Comparison of ENCODE assay signal across 8 cellular contexts in genomic region chr7:12403287-12404181, GRCh38. TPM values are rescaled to one million over a fixed set of nuclear protein-coding genes. Genes with fewer than 3 reads are reported as not detected.
DNase-seq lines count a peak whose midpoint lies in the region; ATAC-seq and TF ChIP-seq lines count a peak whose summit lies in the region.

VWDE (minus strand) TSS chr7:12403865; CDS start chr7:12403716, 149 bp downstream.

- H2AFZ ChIP-seq in neural progenitor cell (replicated peaks), result peak within 1 kb of the TSS; percentile 95

- H3K27me3 Mint-ChIP-seq in activated CD8-positive, alpha-beta memory T cell treated with anti-CD3 and anti-CD28 coated beads, Interleukin-2, amount 10 ng/mL, durations not matched to agents 7 days and 5 days, result peaks cover 30% of the 10 kb centered on the region
- H3K27me3 Mint-ChIP-seq in neural progenitor cell (ENCODE audit: insufficient read depth, low read depth), result peaks cover 12% of the 10 kb centered on the region

- peaks cover 23% of the 10 kb centered on the region for H3K4me1 Mint-ChIP-seq in activated CD8-positive, alpha-beta memory T cell treated with anti-CD3 and anti-CD28 coated beads, Interleukin-2, amount 10 ng/mL, durations not matched to agents 7 days and 5 days
- H3K4me1 Mint-ChIP-seq in neural progenitor cell, result peaks cover 6% of the 10 kb centered on the region

- 1% methylated on average over 54 of the region's 54 CpGs for WGBS in esophagus, 2 donors
- WGBS in thyroid gland, 2 donors, result 1% methylated on average over 25 to 54 of the region's 54 CpGs

- no peak within 1 kb of the TSS for H3K9ac ChIP-seq in neural progenitor cell

- H3K27me3 ChIP-seq in esophagus (ENCODE audit: control insufficient read depth in 1 of 2, insufficient read depth in 2 of 2, low read length in 2 of 2), result no peaks in the 10 kb centered on the region
- peaks cover 23% of the 10 kb centered on the region for H3K27me3 ChIP-seq in neural progenitor cell
- H3K27me3 ChIP-seq in thyroid gland, result no peaks in the 10 kb centered on the region

- H3K36me3 ChIP-seq in esophagus (ENCODE audit: control insufficient read depth in 2 of 2, insufficient read depth in 2 of 2, low read length in 1 of 2) (no peaks in the 10 kb centered on the region), neural progenitor cell (no peaks in the 10 kb centered on the region), thyroid gland (no peaks in the 10 kb centered on the region)

- peaks cover 2 to 6% of the 10 kb centered on the region in 2 donors for H3K4me1 ChIP-seq in esophagus (ENCODE audit: control insufficient read depth in 2 of 2, insufficient read depth in 2 of 2, low read length in 1 of 2)
- H3K4me1 ChIP-seq in neural progenitor cell, result peaks cover 4% of the 10 kb centered on the region
- no peaks in the 10 kb centered on the region for H3K4me1 ChIP-seq in thyroid gland

- H3K9me3 ChIP-seq in esophagus (ENCODE audit: control insufficient read depth in 2 of 2, insufficient read depth in 1 of 2, low read depth in 1 of 2, low read length in 1 of 2), result no peaks in the 10 kb centered on the region
- no peaks in the 10 kb centered on the region for H3K9me3 ChIP-seq in neural progenitor cell (ENCODE audit: low read depth)
- H3K9me3 ChIP-seq in thyroid gland, result no peaks in the 10 kb centered on the region

- CTCF ChIA-PET in activated CD8-positive, alpha-beta memory T cell treated with anti-CD3 and anti-CD28 coated beads, Interleukin-2, amount 10 ng/mL, durations not matched to agents 7 days and 5 days (lab: Charles Lee), result interaction anchor here (0.8 to 1.1 kb wide), 4 partner anchors 14 to 86 kb away, joined by 3 read pairs; no protein-coding TSS in a partner anchor

- DNase-seq in NCI-H524 treated with DMSO at 0.1 percent for 48 hours (lab: John Stamatoyannopoulos, UW) (peak; percentile 23), neural progenitor cell (ENCODE audit: low spot score) (peak; percentile 87), thyroid gland (peak; percentile 78 to 81), GM19240 (ENCODE audit: insufficient read length, low spot score) (no peak)
- peak; percentile 77 for DNase-seq in activated CD8-positive, alpha-beta memory T cell treated with anti-CD3 and anti-CD28 coated beads, Interleukin-2, amount 10 ng/mL, durations not matched to agents 7 days and 5 days

- peak; percentile 37 for ATAC-seq in HG03025 (IDR thresholded peaks at IDR 0.05; ENCODE audit: low FRiP score, unreplicated experiment)
- peak; percentile 93 for ATAC-seq in activated CD8-positive, alpha-beta memory T cell treated with anti-CD3 and anti-CD28 coated beads, Interleukin-2, amount 10 ng/mL, durations not matched to agents 7 days and 5 days

- peak within 1 kb of the TSS; percentile 84 for H3K27ac Mint-ChIP-seq in activated CD8-positive, alpha-beta memory T cell treated with anti-CD3 and anti-CD28 coated beads, Interleukin-2, amount 10 ng/mL, durations not matched to agents 7 days and 5 days
- no peak within 1 kb of the TSS for H3K27ac Mint-ChIP-seq in neural progenitor cell

- H3K4me3 Mint-ChIP-seq in activated CD8-positive, alpha-beta memory T cell treated with anti-CD3 and anti-CD28 coated beads, Interleukin-2, amount 10 ng/mL, durations not matched to agents 7 days and 5 days, result peak within 1 kb of the TSS; percentile 94
- H3K4me3 Mint-ChIP-seq in neural progenitor cell, result peak within 1 kb of the TSS; percentile 85

- intact Hi-C loops in thyroid gland (cut with DNase I), result no loop called here

- H3K4me2 ChIP-seq in neural progenitor cell, result peak within 1 kb of the TSS; percentile 92

- TF ChIP-seq POLR2A in thyroid gland (IDR thresholded peaks at IDR 0.05), result peak in 1 of 2 donors; percentile 50

- H4K20me1 ChIP-seq in neural progenitor cell (ENCODE audit: low read depth), result no peaks in the 10 kb centered on the region

- H3K27ac ChIP-seq in esophagus (ENCODE audit: low read depth in 2 of 2, low read length in 1 of 2), result no peak within 1 kb of the TSS
- no peak within 1 kb of the TSS for H3K27ac ChIP-seq in neural progenitor cell
- H3K27ac ChIP-seq in thyroid gland, result peak within 1 kb of the TSS in 1 of 3 donors; percentile 64

- H3K36me3 Mint-ChIP-seq in activated CD8-positive, alpha-beta memory T cell treated with anti-CD3 and anti-CD28 coated beads, Interleukin-2, amount 10 ng/mL, durations not matched to agents 7 days and 5 days, result peaks cover 2% of the 10 kb centered on the region
- H3K36me3 Mint-ChIP-seq in neural progenitor cell, result no peaks in the 10 kb centered on the region

- H3K79me2 ChIP-seq in neural progenitor cell (ENCODE audit: low read depth), result peaks cover 31% of the 10 kb centered on the region

- peaks cover under 1% of the 10 kb centered on the region for H3K9me3 Mint-ChIP-seq in activated CD8-positive, alpha-beta memory T cell treated with anti-CD3 and anti-CD28 coated beads, Interleukin-2, amount 10 ng/mL, durations not matched to agents 7 days and 5 days (ENCODE audit: low read depth)
- no peaks in the 10 kb centered on the region for H3K9me3 Mint-ChIP-seq in neural progenitor cell

- TF ChIP-seq CTCF in neural progenitor cell (IDR thresholded peaks at IDR 0.05) (peak; percentile 31), thyroid gland (IDR thresholded peaks at IDR 0.05) (peak in 3 of 6 experiments; percentile 8 to 17 (median 14))

- H3K4me3 ChIP-seq in GM08714 (ENCODE audit: low read length), result peak within 1 kb of the TSS; percentile 56
- peak within 1 kb of the TSS; percentile 63 to 64 for H3K4me3 ChIP-seq in esophagus (ENCODE audit: low read depth in 1 of 2, low read length in 2 of 2)
- H3K4me3 ChIP-seq in neural progenitor cell, result peak within 1 kb of the TSS; percentile 78
- peak within 1 kb of the TSS; percentile 17 to 72 (median 41) for H3K4me3 ChIP-seq in thyroid gland (replicated peaks in 1 of 3)

- peaks cover 11% of the 10 kb centered on the region for H3F3A ChIP-seq in neural progenitor cell (ENCODE audit: low read depth)

RNA-seq across cellular contexts. Expression of gene VWDE, which starts in this region (rescaled TPM):
- 1 to 10 TPM; 3.4 to 4.6 TPM for total RNA-seq in activated CD8-positive, alpha-beta memory T cell treated with anti-CD3 and anti-CD28 coated beads, Interleukin-2, amount 10 ng/mL, durations not matched to agents 7 days and 5 days
- 1 to 10 TPM in 1 of 2 donors, under 1 TPM in 1; 0.20 to 2.8 TPM for polyA plus RNA-seq in esophagus
- total RNA-seq in neural progenitor cell (ENCODE audit: low replicate concordance), result 9.8 and 10.5 TPM in 2 replicates
- 10 to 100 TPM in 2 of 4 donors, 1 to 10 TPM in 2; 2.7 to 15.1 (median 9.7) TPM for total RNA-seq in thyroid gland
